23 cellular contexts compared by ENCODE assay signal in genomic region chr1:88021529-88021928, GRCh38.
DNase-seq lines count a peak whose midpoint lies in the region; ATAC-seq, FAIRE-seq and TF ChIP-seq lines count a peak whose summit lies in the region.
"Had no signal": no experiment of that assay in that cellular context is flagged by ENCODE, and none has a peak within 500 bp of the region (broad histone marks: within the 10 kb centered on the region; RNA-seq: fewer than 3 reads in every experiment).

No MANE protein-coding gene starts in this region.

- FAIRE-seq in frontal cortex (lab: Jason Lieb, UNC) = no peak
- FAIRE-seq: GM12891, H1, HTR-8/SVneo had no signal

- H3K79me2 ChIP-seq in GM23338 (replicated peaks; ENCODE audit: insufficient read depth) = no peaks in the 10 kb centered on the region

- TF ChIP-seq CTCF in GM23338 (conservative IDR thresholded peaks at IDR 0.05; ENCODE audit: low read depth in 2 of 2) (no peak; a peak in 1 of 4 replicates), endodermal cell (conservative IDR thresholded peaks at IDR 0.05) (peak; percentile 60)

- no peak overlapping the region for H2AFZ ChIP-seq in GM23338

- H3K27me3 Mint-ChIP-seq in GM23338 (ENCODE audit: insufficient read depth, low read depth, poor library complexity) (no peaks in the 10 kb centered on the region), endodermal cell (ENCODE audit: insufficient read depth) (no peaks in the 10 kb centered on the region)
- H3K27me3 Mint-ChIP-seq: CD4-positive, CD25-positive, alpha-beta regulatory T cell had no signal

- intact Hi-C loops in Right ventricle myocardium inferior (cut with DNase I) = no loop called here
- intact Hi-C loops in cardiac septum (cut with DNase I) = no loop called here

- 40 to 50% methylated on average over 1 of the region's 1 CpG for WGBS in endodermal cell (ENCODE audit: insufficient coverage in 1 of 2, insufficient read length in 1 of 2), 2 experiments

- H3K36me3 Mint-ChIP-seq in GM23338 (ENCODE audit: low read depth) = peaks cover 4% of the 10 kb centered on the region; the same call in 1 of the 3 replicates
- H3K36me3 Mint-ChIP-seq in endodermal cell (ENCODE audit: low read depth) = no peaks in the 10 kb centered on the region
- H3K36me3 Mint-ChIP-seq: CD4-positive, CD25-positive, alpha-beta regulatory T cell; IgD-negative memory B cell had no signal

- no peaks in the 10 kb centered on the region for H3K9me3 ChIP-seq in endodermal cell (ENCODE audit: control insufficient read depth, low read length)
- H3K9me3 ChIP-seq: HAP-1 had no signal

- ATAC-seq in Right ventricle myocardium inferior (no peak), GM23338 (no peak; the same call in 2 of the 3 replicates), HG03159 (IDR thresholded peaks at IDR 0.05; ENCODE audit: unreplicated experiment) (no peak), HG03342 (IDR thresholded peaks at IDR 0.05; ENCODE audit: unreplicated experiment) (no peak)

- no peak overlapping the region for H3K4me3 ChIP-seq in GM23338
- H3K4me3 ChIP-seq in endodermal cell (ENCODE audit: low read length) = no peak overlapping the region
- H3K4me3 ChIP-seq: BLaER1 treated with 17β-estradiol and CSF1 and Interleukin-3, amounts not matched to agents 10 nM and 100 nM; HAP-1 had no signal

- TF ChIP-seq EP300 in Ishikawa (IDR thresholded peaks at IDR 0.05; ENCODE audit: borderline replicate concordance) = no peak

- DNase-seq in Right ventricle myocardium inferior (ENCODE audit: missing footprints) (peak; percentile 9), cardiac septum (ENCODE audit: low spot score) (no peak), GM23338 (ENCODE audit: low spot score) (peak; percentile 7), endodermal cell (peak; percentile 55), frontal cortex (ENCODE audit: low spot score in 2 of 2) (no peak)
- DNase-seq: CD4-positive, CD25-positive, alpha-beta regulatory T cell; CD8-positive, alpha-beta memory T cell; COR-L47; DMS 273 treated with DMSO at 0.1 percent for 48 hours; DMS53; DND-41; EL; KG1 had no signal

- H3K4me1 Mint-ChIP-seq in GM23338 (peaks cover 13% of the 10 kb centered on the region), endodermal cell (no peaks in the 10 kb centered on the region)
- H3K4me1 Mint-ChIP-seq: B cell; CD4-positive, CD25-positive, alpha-beta regulatory T cell; CD8-positive, alpha-beta memory T cell had no signal

- no peak for TF ChIP-seq RAD21 in Ishikawa (IDR thresholded peaks at IDR 0.05; ENCODE audit: low read depth)

- H3K36me3 ChIP-seq in GM23338 (ENCODE audit: insufficient read depth) = no peaks in the 10 kb centered on the region
- H3K36me3 ChIP-seq in endodermal cell (ENCODE audit: control insufficient read depth, insufficient read depth, low read length) = no peaks in the 10 kb centered on the region
- H3K36me3 ChIP-seq: BLaER1 treated with 17β-estradiol and CSF1 and Interleukin-3, amounts not matched to agents 10 nM and 100 nM; HAP-1 had no signal

- H3K4me1 ChIP-seq in GM23338 (ENCODE audit: insufficient read depth) (peaks cover 5% of the 10 kb centered on the region; the same call in 1 of the 2 replicates), endodermal cell (ENCODE audit: control insufficient read depth, insufficient read depth, low read length) (no peaks in the 10 kb centered on the region)
- H3K4me1 ChIP-seq: BLaER1 treated with 17β-estradiol and CSF1 and Interleukin-3, amounts not matched to agents 10 nM and 100 nM; HAP-1 had no signal

- H3F3A ChIP-seq in GM23338 (replicated peaks; ENCODE audit: low read depth) = no peaks in the 10 kb centered on the region

- H3K4me3 Mint-ChIP-seq in GM23338 (no peak overlapping the region), endodermal cell (no peak overlapping the region)
- H3K4me3 Mint-ChIP-seq: B cell; CD4-positive, CD25-positive, alpha-beta regulatory T cell; CD8-positive, alpha-beta memory T cell; IgD-negative memory B cell had no signal

- H3K27ac Mint-ChIP-seq in GM23338 = no peak overlapping the region
- H3K27ac Mint-ChIP-seq in endodermal cell = no peak overlapping the region
- H3K27ac Mint-ChIP-seq: B cell; CD4-positive, CD25-positive, alpha-beta regulatory T cell; CD8-positive, alpha-beta memory T cell; IgD-negative memory B cell had no signal

- H3K4me2 ChIP-seq in GM23338 = no peak overlapping the region
- H3K4me2 ChIP-seq: BLaER1 treated with 17β-estradiol and CSF1 and Interleukin-3, amounts not matched to agents 10 nM and 100 nM had no signal

- H3K9me3 Mint-ChIP-seq in GM23338 = peaks cover 2% of the 10 kb centered on the region; the same call in 1 of the 3 replicates
- no peaks in the 10 kb centered on the region for H3K9me3 Mint-ChIP-seq in endodermal cell

- no peak overlapping the region for H3K27ac ChIP-seq in GM23338 (ENCODE audit: low read depth)
- no peak overlapping the region for H3K27ac ChIP-seq in endodermal cell (ENCODE audit: low read depth, low read length)
- H3K27ac ChIP-seq: BLaER1 treated with 17β-estradiol and CSF1 and Interleukin-3, amounts not matched to agents 10 nM and 100 nM had no signal

- no peaks in the 10 kb centered on the region for H4K20me1 ChIP-seq in GM23338 (replicated peaks; ENCODE audit: insufficient read depth)
- H4K20me1 ChIP-seq: BLaER1 treated with 17β-estradiol and CSF1 and Interleukin-3, amounts not matched to agents 10 nM and 100 nM had no signal

- H3K9me2 ChIP-seq in GM23338 (ENCODE audit: insufficient read depth) = peaks cover 29% of the 10 kb centered on the region; the same call in 1 of the 2 replicates

- no peak overlapping the region for H3K9ac ChIP-seq in endodermal cell (ENCODE audit: extremely low read depth, low read length, poor library complexity, severe bottlenecking)
- H3K9ac ChIP-seq: BLaER1 treated with 17β-estradiol and CSF1 and Interleukin-3, amounts not matched to agents 10 nM and 100 nM had no signal

- H3K27me3 ChIP-seq in GM23338 (ENCODE audit: insufficient read depth) (no peaks in the 10 kb centered on the region), endodermal cell (ENCODE audit: control insufficient read depth, insufficient read depth, low read length, poor library complexity, severe bottlenecking) (no peaks in the 10 kb centered on the region)
- H3K27me3 ChIP-seq: BLaER1 treated with 17β-estradiol and CSF1 and Interleukin-3, amounts not matched to agents 10 nM and 100 nM had no signal

TF ChIP-seq in GM23338, 12 proteins besides CTCF, POLR2A, EP300 and RAD21:
- no peak for TF ChIP-seq STAT1 (IDR thresholded peaks at IDR 0.05; ENCODE audit: unreplicated experiment)
- no peak for TF ChIP-seq EZH2phosphoT487 (IDR thresholded peaks at IDR 0.05; ENCODE audit: unreplicated experiment)
- no peak for TF ChIP-seq POLR2AphosphoS5 (IDR thresholded peaks at IDR 0.05; ENCODE audit: low read depth)
- no peak for TF ChIP-seq CREB1 (CRISPR knock-in tag; IDR thresholded peaks at IDR 0.05; ENCODE audit: low read depth)
- no peak for TF ChIP-seq ZNF331 (CRISPR knock-in tag; IDR thresholded peaks at IDR 0.05; ENCODE audit: low read depth)
- TF ChIP-seq NANOG (IDR thresholded peaks at IDR 0.05; ENCODE audit: borderline replicate concordance) = no peak
- TF ChIP-seq ZNF114 (CRISPR knock-in tag; IDR thresholded peaks at IDR 0.05) = no peak

TF ChIP-seq in Ishikawa, 13 proteins besides CTCF, POLR2A, EP300 and RAD21:
- TF ChIP-seq, protein P1, sequence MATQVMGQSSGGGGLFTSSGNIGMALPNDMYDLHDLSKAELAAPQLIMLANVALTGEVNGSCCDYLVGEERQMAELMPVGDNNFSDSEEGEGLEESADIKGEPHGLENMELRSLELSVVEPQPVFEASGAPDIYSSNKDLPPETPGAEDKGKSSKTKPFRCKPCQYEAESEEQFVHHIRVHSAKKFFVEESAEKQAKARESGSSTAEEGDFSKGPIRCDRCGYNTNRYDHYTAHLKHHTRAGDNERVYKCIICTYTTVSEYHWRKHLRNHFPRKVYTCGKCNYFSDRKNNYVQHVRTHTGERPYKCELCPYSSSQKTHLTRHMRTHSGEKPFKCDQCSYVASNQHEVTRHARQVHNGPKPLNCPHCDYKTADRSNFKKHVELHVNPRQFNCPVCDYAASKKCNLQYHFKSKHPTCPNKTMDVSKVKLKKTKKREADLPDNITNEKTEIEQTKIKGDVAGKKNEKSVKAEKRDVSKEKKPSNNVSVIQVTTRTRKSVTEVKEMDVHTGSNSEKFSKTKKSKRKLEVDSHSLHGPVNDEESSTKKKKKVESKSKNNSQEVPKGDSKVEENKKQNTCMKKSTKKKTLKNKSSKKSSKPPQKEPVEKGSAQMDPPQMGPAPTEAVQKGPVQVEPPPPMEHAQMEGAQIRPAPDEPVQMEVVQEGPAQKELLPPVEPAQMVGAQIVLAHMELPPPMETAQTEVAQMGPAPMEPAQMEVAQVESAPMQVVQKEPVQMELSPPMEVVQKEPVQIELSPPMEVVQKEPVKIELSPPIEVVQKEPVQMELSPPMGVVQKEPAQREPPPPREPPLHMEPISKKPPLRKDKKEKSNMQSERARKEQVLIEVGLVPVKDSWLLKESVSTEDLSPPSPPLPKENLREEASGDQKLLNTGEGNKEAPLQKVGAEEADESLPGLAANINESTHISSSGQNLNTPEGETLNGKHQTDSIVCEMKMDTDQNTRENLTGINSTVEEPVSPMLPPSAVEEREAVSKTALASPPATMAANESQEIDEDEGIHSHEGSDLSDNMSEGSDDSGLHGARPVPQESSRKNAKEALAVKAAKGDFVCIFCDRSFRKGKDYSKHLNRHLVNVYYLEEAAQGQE (IDR thresholded peaks at IDR 0.05; ENCODE audit: low read depth) = peak; percentile 50; the same call in 1 of the 2 replicates
- TF ChIP-seq, protein P2, sequence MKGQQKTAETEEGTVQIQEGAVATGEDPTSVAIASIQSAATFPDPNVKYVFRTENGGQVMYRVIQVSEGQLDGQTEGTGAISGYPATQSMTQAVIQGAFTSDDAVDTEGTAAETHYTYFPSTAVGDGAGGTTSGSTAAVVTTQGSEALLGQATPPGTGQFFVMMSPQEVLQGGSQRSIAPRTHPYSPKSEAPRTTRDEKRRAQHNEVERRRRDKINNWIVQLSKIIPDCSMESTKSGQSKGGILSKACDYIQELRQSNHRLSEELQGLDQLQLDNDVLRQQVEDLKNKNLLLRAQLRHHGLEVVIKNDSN (IDR thresholded peaks at IDR 0.05) = no peak

Comparison
In these comparisons a context has a peak if more than half of its experiments do, and no peak if none do; other contexts are left out.
1. DNase-seq: peak in Right ventricle myocardium inferior (single experiment), GM23338 (single experiment) and endodermal cell (single experiment); none in cardiac septum (single experiment) and frontal cortex (0 of 2).